ENCODE assay signal across 8 cellular contexts in the genomic region with DNA sequence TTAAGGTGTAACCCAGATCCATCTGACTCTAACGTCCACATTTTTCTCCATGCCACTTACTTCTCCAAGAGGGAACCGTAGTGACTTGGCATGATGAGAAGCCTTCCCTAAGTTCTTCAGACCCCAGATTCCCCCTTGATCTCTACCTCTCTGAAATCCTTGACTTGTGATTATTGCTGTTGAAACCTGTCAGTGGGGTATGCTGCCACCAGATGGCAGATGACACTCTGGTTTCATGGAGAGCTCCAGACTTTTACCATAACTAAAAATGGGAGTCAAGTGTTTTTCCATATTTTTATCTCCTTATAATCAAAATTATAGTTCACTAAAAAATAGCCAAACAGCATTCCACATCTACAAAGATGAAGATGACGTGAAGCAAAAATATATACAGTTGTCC.
DNase-seq lines count a peak whose midpoint lies in the region; ATAC-seq and TF ChIP-seq lines count a peak whose summit lies in the region.
"Had no signal": no experiment of that assay in that cellular context is flagged by ENCODE, and none has a peak within 500 bp of the region (broad histone marks: within the 10 kb centered on the region; RNA-seq: fewer than 3 reads in every experiment).

No MANE protein-coding gene starts in this region.

- DNase-seq in GM06990 (ENCODE audit: extremely low read depth, insufficient read length) (no peak), LNCaP clone FGC (ENCODE audit: low read depth) (peak; percentile 1), colonic mucosa (no peak), natural killer cell (no peak), NCI-H526 treated with DMSO at 0.1 percent for 48 hours (lab: John Stamatoyannopoulos, UW) (no peak)
- DNase-seq: sigmoid colon had no signal

- no peak overlapping the region for H2AFZ ChIP-seq in neural cell (ENCODE audit: low read depth, low read length)

- H3K27ac Mint-ChIP-seq in natural killer cell: no peak overlapping the region

- no peaks in the 10 kb centered on the region for H3K4me1 Mint-ChIP-seq in natural killer cell

- intact Hi-C loops in colonic mucosa (cut with DNase I): loop anchor here (5.0 kb wide), 1 partner anchor 760 kb away; no protein-coding TSS in a partner anchor
- intact Hi-C loops in natural killer cell (cut with micrococcal nuclease): no loop called here

- H3K4me1 ChIP-seq in colonic mucosa: no peaks in the 10 kb centered on the region
- H3K4me1 ChIP-seq: sigmoid colon had no signal

- H3K9me3 ChIP-seq in colonic mucosa: no peaks in the 10 kb centered on the region
- no peaks in the 10 kb centered on the region for H3K9me3 ChIP-seq in neural cell (ENCODE audit: low read length)
- H3K9me3 ChIP-seq: sigmoid colon had no signal

- peak; percentile 25 for TF ChIP-seq RAD21 in neural cell (conservative IDR thresholded peaks at IDR 0.05)

- no peaks in the 10 kb centered on the region for H4K20me1 ChIP-seq in neural cell (ENCODE audit: insufficient read depth)

- no peak for TF ChIP-seq EP300 in neural cell (conservative IDR thresholded peaks at IDR 0.05; ENCODE audit: poor library complexity, severe bottlenecking)

- no peaks in the 10 kb centered on the region for H3K27me3 ChIP-seq in GM06990 (replicated peaks; ENCODE audit: control insufficient read depth, insufficient read depth, low read length)
- no peaks in the 10 kb centered on the region for H3K27me3 ChIP-seq in colonic mucosa
- no peaks in the 10 kb centered on the region for H3K27me3 ChIP-seq in neural cell (ENCODE audit: insufficient read depth, low read depth, low read length)

- no peaks in the 10 kb centered on the region for H3K79me2 ChIP-seq in neural cell (replicated peaks; ENCODE audit: insufficient read depth, low read length)

- ATAC-seq in HG03521 (IDR thresholded peaks at IDR 0.05; ENCODE audit: unreplicated experiment): no peak
- no peak for ATAC-seq in natural killer cell

- no peak overlapping the region for H3K4me2 ChIP-seq in neural cell (ENCODE audit: low read length)

- H3K4me3 ChIP-seq in GM06990 (replicated peaks; ENCODE audit: low read depth, low read length): no peak overlapping the region
- H3K4me3 ChIP-seq in LNCaP clone FGC (ENCODE audit: low read depth, low read length): no peak overlapping the region
- H3K4me3 ChIP-seq in colonic mucosa: no peak overlapping the region
- H3K4me3 ChIP-seq in neural cell (ENCODE audit: low read length): no peak overlapping the region
- H3K4me3 ChIP-seq: sigmoid colon had no signal

- no peaks in the 10 kb centered on the region for H3K9me3 Mint-ChIP-seq in natural killer cell

- no peak overlapping the region for H3K4me3 Mint-ChIP-seq in natural killer cell

- H3K27ac ChIP-seq in colonic mucosa: no peak overlapping the region
- no peak overlapping the region for H3K27ac ChIP-seq in neural cell (ENCODE audit: low read length)
- H3K27ac ChIP-seq: sigmoid colon had no signal

- no peaks in the 10 kb centered on the region for H3K36me3 ChIP-seq in GM06990 (ENCODE audit: control insufficient read depth, insufficient read depth, low read length)
- H3K36me3 ChIP-seq in colonic mucosa: no peaks in the 10 kb centered on the region
- no peaks in the 10 kb centered on the region for H3K36me3 ChIP-seq in neural cell (ENCODE audit: insufficient read depth, low read length)
- H3K36me3 ChIP-seq: sigmoid colon had no signal

- no peaks in the 10 kb centered on the region for H3K36me3 Mint-ChIP-seq in natural killer cell

- H3K9ac ChIP-seq in colonic mucosa (ENCODE audit: low read depth in 2 of 2, low read length in 2 of 2): no peak overlapping the region
- no peak overlapping the region for H3K9ac ChIP-seq in neural cell (ENCODE audit: low read length)

- peak; percentile 48 for TF ChIP-seq CTCF in GM06990 (IDR thresholded peaks at IDR 0.05; ENCODE audit: insufficient read depth, low read length, poor library complexity, severe bottlenecking)
- peak; percentile 54 for TF ChIP-seq CTCF in LNCaP clone FGC (IDR thresholded peaks at IDR 0.05; ENCODE audit: control insufficient read depth, extremely low read depth, insufficient read depth)
- peak; percentile 42 for TF ChIP-seq CTCF in colonic mucosa (IDR thresholded peaks at IDR 0.05)
- TF ChIP-seq CTCF in neural cell (IDR thresholded peaks at IDR 0.05; ENCODE audit: poor library complexity, severe bottlenecking): peak; percentile 30
- no peak for TF ChIP-seq CTCF in natural killer cell (IDR thresholded peaks at IDR 0.05)

- H3F3A ChIP-seq in neural cell (ENCODE audit: insufficient read depth, low read length, poor library complexity, severe bottlenecking): no peaks in the 10 kb centered on the region

- H3K9me2 ChIP-seq in neural cell (ENCODE audit: insufficient read depth, low read length): no peaks in the 10 kb centered on the region

- no peaks in the 10 kb centered on the region for H3K27me3 Mint-ChIP-seq in natural killer cell (ENCODE audit: low read depth in 2 of 2)

TF ChIP-seq in neural cell, 6 proteins besides CTCF, POLR2A, EP300 and RAD21:
- TF ChIP-seq SMC3 (conservative IDR thresholded peaks at IDR 0.05; ENCODE audit: poor library complexity): no peak
- TF ChIP-seq, protein P1, sequence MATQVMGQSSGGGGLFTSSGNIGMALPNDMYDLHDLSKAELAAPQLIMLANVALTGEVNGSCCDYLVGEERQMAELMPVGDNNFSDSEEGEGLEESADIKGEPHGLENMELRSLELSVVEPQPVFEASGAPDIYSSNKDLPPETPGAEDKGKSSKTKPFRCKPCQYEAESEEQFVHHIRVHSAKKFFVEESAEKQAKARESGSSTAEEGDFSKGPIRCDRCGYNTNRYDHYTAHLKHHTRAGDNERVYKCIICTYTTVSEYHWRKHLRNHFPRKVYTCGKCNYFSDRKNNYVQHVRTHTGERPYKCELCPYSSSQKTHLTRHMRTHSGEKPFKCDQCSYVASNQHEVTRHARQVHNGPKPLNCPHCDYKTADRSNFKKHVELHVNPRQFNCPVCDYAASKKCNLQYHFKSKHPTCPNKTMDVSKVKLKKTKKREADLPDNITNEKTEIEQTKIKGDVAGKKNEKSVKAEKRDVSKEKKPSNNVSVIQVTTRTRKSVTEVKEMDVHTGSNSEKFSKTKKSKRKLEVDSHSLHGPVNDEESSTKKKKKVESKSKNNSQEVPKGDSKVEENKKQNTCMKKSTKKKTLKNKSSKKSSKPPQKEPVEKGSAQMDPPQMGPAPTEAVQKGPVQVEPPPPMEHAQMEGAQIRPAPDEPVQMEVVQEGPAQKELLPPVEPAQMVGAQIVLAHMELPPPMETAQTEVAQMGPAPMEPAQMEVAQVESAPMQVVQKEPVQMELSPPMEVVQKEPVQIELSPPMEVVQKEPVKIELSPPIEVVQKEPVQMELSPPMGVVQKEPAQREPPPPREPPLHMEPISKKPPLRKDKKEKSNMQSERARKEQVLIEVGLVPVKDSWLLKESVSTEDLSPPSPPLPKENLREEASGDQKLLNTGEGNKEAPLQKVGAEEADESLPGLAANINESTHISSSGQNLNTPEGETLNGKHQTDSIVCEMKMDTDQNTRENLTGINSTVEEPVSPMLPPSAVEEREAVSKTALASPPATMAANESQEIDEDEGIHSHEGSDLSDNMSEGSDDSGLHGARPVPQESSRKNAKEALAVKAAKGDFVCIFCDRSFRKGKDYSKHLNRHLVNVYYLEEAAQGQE (IDR thresholded peaks at IDR 0.05; ENCODE audit: borderline replicate concordance): no peak
- no peak for TF ChIP-seq MXI1 (conservative IDR thresholded peaks at IDR 0.05; ENCODE audit: poor library complexity, severe bottlenecking)
- TF ChIP-seq TAF1 (IDR thresholded peaks at IDR 0.05; ENCODE audit: low read depth): no peak
- no peak for TF ChIP-seq POLR2AphosphoS5 (IDR thresholded peaks at IDR 0.05)
- no peak for TF ChIP-seq EZH2 (IDR thresholded peaks at IDR 0.05; ENCODE audit: borderline replicate concordance, insufficient read depth, low read length, poor library complexity, severe bottlenecking)
TF ChIP-seq in neural cell: peak in this region for 0.
